ENCODE assay signal across 31 cellular contexts in the genomic region with DNA sequence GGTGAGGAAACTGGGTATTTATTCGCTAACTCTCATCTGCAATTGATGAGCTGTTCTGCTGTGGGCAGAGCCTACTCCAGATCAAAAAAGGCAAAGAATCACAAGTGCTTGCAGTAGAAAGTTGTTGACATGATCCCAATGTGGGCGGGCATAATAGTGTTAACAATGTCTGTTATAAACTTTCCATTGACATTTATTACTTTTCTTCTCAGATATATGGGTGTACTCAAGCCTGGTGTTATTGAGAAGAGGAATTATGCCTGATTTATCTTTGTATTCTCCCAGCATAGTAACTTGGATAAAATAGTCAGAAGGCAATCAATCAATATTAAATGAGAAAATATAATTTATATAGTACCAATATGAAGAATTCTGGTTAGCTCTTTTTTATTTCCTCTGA. TPM values are rescaled to one million over a fixed set of nuclear protein-coding genes. Genes with fewer than 3 reads are reported as not detected.
"Had no signal": no experiment of that assay in that cellular context is flagged by ENCODE, and none has a peak within 500 bp of the region (broad histone marks: within the 10 kb centered on the region; RNA-seq: fewer than 3 reads in every experiment).

No MANE protein-coding gene starts in this region.

- DNase-seq: activated CD4-positive, alpha-beta memory T cell treated with anti-CD3 and anti-CD28 coated beads for 36 hours; activated CD4-positive, alpha-beta T cell treated with anti-CD3 and anti-CD28 coated beads for 36 hours; activated CD4-positive, alpha-beta T cell treated with anti-CD3 and anti-CD28 coated beads, Interleukin-2, amount 10 ng/mL, durations not matched to agents 24 days and 14 days; activated CD4-positive, CD25-positive, alpha-beta regulatory T cell; activated CD4-positive, CD25-positive, alpha-beta regulatory T cell treated with anti-CD3 and anti-CD28 coated beads, Interleukin-2, amount 50 U/mL, for 72 hours; activated CD8-positive, alpha-beta memory T cell treated with anti-CD3 and anti-CD28 coated beads, Interleukin-2, amount 10 ng/mL, durations not matched to agents 7 days and 5 days; activated CD8-positive, alpha-beta memory T cell treated with anti-CD3 and anti-CD28 coated beads, Interleukin-2, amount 50 U/mL, for 4 hours; activated CD8-positive, alpha-beta T cell treated with anti-CD3 and anti-CD28 coated beads, Interleukin-2, amount 10 ng/mL, durations not matched to agents 7 days and 5 days; activated effector memory CD4-positive, alpha-beta T cell treated with anti-CD3 and anti-CD28 coated beads, Interleukin-2, amount 50 U/mL, for 16 hours; activated naive CD4-positive, alpha-beta T cell treated with anti-CD3 and anti-CD28 coated beads for 36 hours; activated naive CD8-positive, alpha-beta T cell treated with anti-CD3 and anti-CD28 coated beads for 36 hours; activated naive CD8-positive, alpha-beta T cell treated with anti-CD3 and anti-CD28 coated beads, Interleukin-2, amount 50 U/mL, for 24 hours; activated T-cell treated with anti-CD3 and anti-CD28 coated beads, Interleukin-2, amount 50 U/mL, for 1 hour; activated T-cell treated with anti-CD3 and anti-CD28 coated beads, Interleukin-2, amount 50 U/mL, for 48 hours; adrenal gland; amygdala; aorta; body of pancreas; cortex of kidney; dermis blood vessel endothelial cell; effector CD4-positive, alpha-beta T cell; esophagus squamous epithelium; foreskin fibroblast; head of caudate nucleus; T-helper 17 cell; T1000 had no signal

- H3K4me1 ChIP-seq: adrenal gland, body of pancreas had no signal

- ATAC-seq: activated CD4-positive, alpha-beta T cell treated with anti-CD3 and anti-CD28 coated beads for 36 hours; activated CD8-positive, alpha-beta memory T cell treated with anti-CD3 and anti-CD28 coated beads, Interleukin-2, amount 10 ng/mL, durations not matched to agents 7 days and 5 days; activated CD8-positive, alpha-beta T cell treated with anti-CD3 and anti-CD28 coated beads, Interleukin-2, amount 10 ng/mL, durations not matched to agents 7 days and 5 days; activated naive CD8-positive, alpha-beta T cell treated with anti-CD3 and anti-CD28 coated beads, Interleukin-2, amount 50 U/mL, for 24 hours; body of pancreas; T-helper 17 cell had no signal

- H3K36me3 ChIP-seq: adrenal gland, esophagus squamous epithelium had no signal

- H3K27ac ChIP-seq: adrenal gland, body of pancreas, epithelial cell of prostate, esophagus squamous epithelium had no signal

- H3K9me3 ChIP-seq: adrenal gland, body of pancreas, esophagus squamous epithelium had no signal

- H3K4me3 ChIP-seq: adrenal gland, body of pancreas, esophagus squamous epithelium had no signal

- H3K27me3 ChIP-seq: adrenal gland, body of pancreas, esophagus squamous epithelium had no signal

RNA-seq across cellular contexts. Expression of gene ZNF474, which starts 47.8 kb away (rescaled TPM):
- total RNA-seq: activated CD4-positive, alpha-beta memory T cell treated with anti-CD3 and anti-CD28 coated beads for 36 hours; activated CD4-positive, alpha-beta T cell treated with anti-CD3 and anti-CD28 coated beads for 36 hours; activated CD4-positive, alpha-beta T cell treated with anti-CD3 and anti-CD28 coated beads, Interleukin-2, amount 10 ng/mL, durations not matched to agents 24 days and 14 days; activated CD8-positive, alpha-beta memory T cell treated with anti-CD3 and anti-CD28 coated beads for 36 hours; activated CD8-positive, alpha-beta T cell treated with anti-CD3 and anti-CD28 coated beads, Interleukin-2, amount 10 ng/mL, durations not matched to agents 7 days and 5 days; activated naive CD4-positive, alpha-beta T cell treated with anti-CD3 and anti-CD28 coated beads for 36 hours; activated T-helper 1 cell treated with anti-CD3 and anti-CD28 coated beads, Interleukin-12 subunit alpha, Interleukin-12 subunit beta, Interleukin-2, Interleukin-4 antibody, amounts not matched to agents 30 ng/mL and 10 ng/mL and 1 ng/mL, durations not matched to agents 14 hours and 24 hours and 36 hours; activated T-helper 2 cell treated with anti-CD3 and anti-CD28 coated beads, Interferon-gamma antibody, Interleukin-2, Interleukin-4, amounts not matched to agents 10 μg/mL and 5 μg/mL and 100 μg/mL, durations not matched to agents 14 hours and 24 hours and 36 hours; body of pancreas; endothelial cell of umbilical vein had no signal
